In the genomic region with DNA sequence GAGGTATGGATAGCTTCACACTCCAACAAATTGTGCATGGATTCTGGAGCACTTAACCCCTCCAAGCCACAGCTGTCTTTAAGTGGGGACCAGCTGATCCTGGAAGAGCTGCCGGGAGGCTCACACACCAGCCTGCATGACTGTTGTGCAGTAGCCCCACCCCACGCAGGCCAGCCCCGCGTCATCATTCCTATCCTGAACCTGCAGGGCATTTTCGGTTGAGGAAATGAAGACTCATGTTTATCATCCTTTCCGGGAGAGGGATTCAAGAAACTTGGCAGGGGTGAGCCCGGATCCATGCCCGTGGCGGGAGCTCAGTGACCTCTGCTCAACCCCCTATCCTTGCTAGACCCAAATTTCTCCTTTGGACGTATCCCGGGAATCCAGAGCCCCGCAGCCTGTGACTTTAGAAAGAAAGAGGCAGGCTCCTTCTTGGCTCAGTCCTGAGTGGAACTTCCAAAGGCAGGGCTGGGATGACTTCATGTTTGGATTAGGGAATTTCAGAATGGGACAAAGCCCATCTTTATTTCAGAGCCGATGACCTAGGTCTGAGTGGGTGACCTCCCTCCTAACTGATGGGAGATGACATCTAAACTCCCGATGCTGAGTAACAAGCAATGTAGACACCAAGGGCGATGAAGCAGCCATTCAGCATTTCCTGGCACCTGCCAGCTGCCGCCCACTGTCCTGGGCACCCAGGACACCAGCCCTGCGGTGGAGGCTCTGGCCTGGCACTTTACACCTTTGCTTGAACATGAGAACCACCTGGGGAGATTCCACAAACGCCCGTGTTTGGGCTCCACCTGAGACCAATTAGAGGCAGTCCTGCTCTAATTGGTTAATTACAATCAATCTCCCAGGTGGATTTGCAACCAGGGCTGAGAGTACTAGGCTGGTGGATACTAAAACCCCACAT, we compare ENCODE assay signal across 10 cellular contexts. TPM values are rescaled to one million over a fixed set of nuclear protein-coding genes. Genes with fewer than 3 reads are reported as not detected.
DNase-seq lines count a peak whose midpoint lies in the region; ATAC-seq and TF ChIP-seq lines count a peak whose summit lies in the region.
"Had no signal": no experiment of that assay in that cellular context is flagged by ENCODE, and none has a peak within 500 bp of the region (broad histone marks: within the 10 kb centered on the region; RNA-seq: fewer than 3 reads in every experiment).

No MANE protein-coding gene starts in this region.

- TF ChIP-seq EP300 in esophagus muscularis mucosa (IDR thresholded peaks at IDR 0.05), result no peak

- H3K27me3 ChIP-seq in esophagus muscularis mucosa, result peaks cover 0 to 5% (median 0%) of the 10 kb centered on the region in 4 donors
- H3K27me3 ChIP-seq: left lung, uterus had no signal

- peaks cover 0 to 8% (median 0%) of the 10 kb centered on the region in 4 donors for H3K9me3 ChIP-seq in esophagus muscularis mucosa
- H3K9me3 ChIP-seq: uterus had no signal

- TF ChIP-seq POLR2A in esophagus muscularis mucosa (IDR thresholded peaks at IDR 0.05; ENCODE audit: low read depth), result no peak

- no peak for TF ChIP-seq CTCF in esophagus muscularis mucosa (IDR thresholded peaks at IDR 0.05)

- H3K27ac ChIP-seq in esophagus muscularis mucosa (replicated peaks in 1 of 4), result peak overlapping the region in 3 of 4 donors; percentile 8 to 58 (median 31)
- H3K27ac ChIP-seq: uterus had no signal

- no peak for ATAC-seq in GM21529 (IDR thresholded peaks at IDR 0.05; ENCODE audit: unreplicated experiment)
- ATAC-seq: left lung had no signal

- WGBS in esophagus muscularis mucosa, result 61% methylated on average over 16 of the region's 19 CpGs

- peak overlapping the region in 1 of 4 donors; percentile 16 for H3K4me3 ChIP-seq in esophagus muscularis mucosa
- H3K4me3 ChIP-seq: left lung, uterus had no signal

- no peaks in the 10 kb centered on the region for H3K36me3 ChIP-seq in esophagus muscularis mucosa
- H3K36me3 ChIP-seq: left lung, uterus had no signal

- peaks cover 10 to 18% (median 14%) of the 10 kb centered on the region in 4 donors for H3K4me1 ChIP-seq in esophagus muscularis mucosa
- H3K4me1 ChIP-seq: uterus had no signal

- intact Hi-C loops in esophagus muscularis mucosa (cut with DNase I), result loop anchor here (5.0 to 10.0 kb wide), 3 partner anchors 34 to 336 kb away; no protein-coding TSS in a partner anchor
- intact Hi-C loops in posterior vena cava (cut with DNase I), result loop anchor here (5.0 kb wide), 1 partner anchor 321 kb away; no protein-coding TSS in a partner anchor

- DNase-seq in Daoy (ENCODE audit: low read depth), result peak; percentile 85
- peak; percentile 65 for DNase-seq in NCI-H460 (ENCODE audit: extremely low read depth, low read depth)
- no peak for DNase-seq in esophagus muscularis mucosa (ENCODE audit: extremely low spot score)
- peak; percentile 88 for DNase-seq in posterior vena cava (ENCODE audit: low spot score)
- no peak for DNase-seq in UCSD-AML1 (lab: John Stamatoyannopoulos, UW; ENCODE audit: unreplicated experiment)
- DNase-seq in NCI-H187 (lab: John Stamatoyannopoulos, UW), result no peak
- DNase-seq in stimulated activated CD4-positive, alpha-beta T cell treated with anti-CD3 and anti-CD28 coated beads, Interleukin-2, amount 100 ng/mL, for 48 hours, result no peak
- DNase-seq: left lung had no signal

RNA-seq across cellular contexts. Expression of gene CMIP, which starts 43.3 kb away (rescaled TPM):
- 5.6 and 6.9 TPM in 2 replicates for total RNA-seq in Daoy (2014; rRNA removed; shearing (Covaris generic))
- total RNA-seq in NCI-H460 (2014; rRNA removed; shearing (Covaris generic)), result 4.9 and 6.3 TPM in 2 replicates
- 3.2 and 4.4 TPM in 2 replicates for polyA plus RNA-seq in NCI-H460 (2014; cell fraction: nucleus; rRNA removed)
- total RNA-seq in esophagus muscularis mucosa (10 to 100 TPM; 14.5 to 24.6 (median 21.0) TPM), posterior vena cava (10 to 100 TPM; 38.2 to 45.2 TPM)

Comparison
In these comparisons a context has a peak if more than half of its experiments do, and no peak if none do; other contexts are left out.
1. DNase-seq: peak in Daoy (single experiment), NCI-H460 (single experiment) and posterior vena cava (single experiment); none in esophagus muscularis mucosa (single experiment), UCSD-AML1 (single experiment), NCI-H187 (0 of 2) and stimulated activated CD4-positive, alpha-beta T cell treated with anti-CD3 and anti-CD28 coated beads, Interleukin-2, amount 100 ng/mL, for 48 hours (0 of 2).